In genomic region chr16:84563776-84564420, GRCh38 we compare ENCODE assay signal across 19 cellular contexts. TPM values are rescaled to one million over a fixed set of nuclear protein-coding genes. Genes with fewer than 3 reads are reported as not detected.
DNase-seq lines count a peak whose midpoint lies in the region; ATAC-seq, FAIRE-seq and TF ChIP-seq lines count a peak whose summit lies in the region.
"Had no signal": no experiment of that assay in that cellular context is flagged by ENCODE, and none has a peak within 500 bp of the region (broad histone marks: within the 10 kb centered on the region; RNA-seq: fewer than 3 reads in every experiment).

No MANE protein-coding gene starts in this region.

- TF ChIP-seq CTCF in H1 (IDR thresholded peaks at IDR 0.05; ENCODE audit: control extremely low read depth in 1 of 3, insufficient read depth in 1 of 3, low read depth in 1 of 3, low read length in 3 of 3): no peak

- no peak overlapping the region for H3K56ac ChIP-seq in H1 (replicated peaks; ENCODE audit: insufficient read length, low read depth, low read length)

- H3K23ac ChIP-seq in H1 (ENCODE audit: insufficient read length): no peak overlapping the region

- H3K9me3 Mint-ChIP-seq in activated naive CD8-positive, alpha-beta T cell (ENCODE audit: low read depth): no peaks in the 10 kb centered on the region
- no peaks in the 10 kb centered on the region for H3K9me3 Mint-ChIP-seq in activated naive CD8-positive, alpha-beta T cell treated with anti-CD3 and anti-CD28 coated beads for 36 hours
- no peaks in the 10 kb centered on the region for H3K9me3 Mint-ChIP-seq in IgD-negative memory B cell
- no peaks in the 10 kb centered on the region for H3K9me3 Mint-ChIP-seq in stimulated activated memory B cell treated with anti-CD40 and anti-IgM and Interleukin-4, amounts not matched to agents 10 μg/mL and 1 μg/mL and 100 μg/mL, for 72 hours
- H3K9me3 Mint-ChIP-seq in activated CD4-positive, alpha-beta T cell treated with anti-CD3 and anti-CD28 coated beads for 36 hours (ENCODE audit: low read depth): no peaks in the 10 kb centered on the region

- no peak overlapping the region for H2BK120ac ChIP-seq in H1 (replicated peaks; ENCODE audit: low read depth, low read length)

- H3K4me1 Mint-ChIP-seq in activated naive CD8-positive, alpha-beta T cell (ENCODE audit: low read depth): peaks cover 10% of the 10 kb centered on the region
- H3K4me1 Mint-ChIP-seq in activated naive CD8-positive, alpha-beta T cell treated with anti-CD3 and anti-CD28 coated beads for 36 hours: peaks cover 6% of the 10 kb centered on the region
- H3K4me1 Mint-ChIP-seq in IgD-negative memory B cell: peaks cover 22 to 33% (median 25%) of the 10 kb centered on the region in 3 donors
- peaks cover 75% of the 10 kb centered on the region for H3K4me1 Mint-ChIP-seq in stimulated activated memory B cell treated with anti-CD40 and anti-IgM and Interleukin-4, amounts not matched to agents 10 μg/mL and 1 μg/mL and 100 μg/mL, for 72 hours
- H3K4me1 Mint-ChIP-seq in activated CD4-positive, alpha-beta T cell treated with anti-CD3 and anti-CD28 coated beads for 36 hours: peaks cover 9% of the 10 kb centered on the region

- 91% methylated on average over 14 of the region's 14 CpGs; no CpG with 5 or more reads in 1 of the 2 experiments for WGBS in H1 (ENCODE audit: extremely low coverage in 1 of 2, insufficient coverage in 1 of 2, insufficient read length in 1 of 2, insufficient replicate concordance in 2 of 2, low coverage in 1 of 2, low lambda C conversion rate in 2 of 2, missing lambda C conversion rate in 1 of 2), 2 experiments

- no peak overlapping the region for H3K14ac ChIP-seq in H1 (ENCODE audit: insufficient read length)

- H4K91ac ChIP-seq in H1 (replicated peaks; ENCODE audit: insufficient read length, low read length): no peak overlapping the region

- H3K4me3 ChIP-seq in H1 (ENCODE audit: extremely low read depth in 1 of 4, insufficient read depth in 2 of 4, low read depth in 3 of 4, low read length in 4 of 4): no peak overlapping the region
- H3K4me3 ChIP-seq: SJSA1 had no signal

- no peak overlapping the region for H3K4me3 Mint-ChIP-seq in activated naive CD8-positive, alpha-beta T cell
- H3K4me3 Mint-ChIP-seq in activated naive CD8-positive, alpha-beta T cell treated with anti-CD3 and anti-CD28 coated beads for 36 hours: no peak overlapping the region
- no peak overlapping the region for H3K4me3 Mint-ChIP-seq in IgD-negative memory B cell
- H3K4me3 Mint-ChIP-seq in stimulated activated memory B cell treated with anti-CD40 and anti-IgM and Interleukin-4, amounts not matched to agents 10 μg/mL and 1 μg/mL and 100 μg/mL, for 72 hours: no peak overlapping the region
- no peak overlapping the region for H3K4me3 Mint-ChIP-seq in activated CD4-positive, alpha-beta T cell treated with anti-CD3 and anti-CD28 coated beads for 36 hours

- H4K8ac ChIP-seq in H1 (ENCODE audit: extremely low read depth, insufficient read depth, low read length): no peak overlapping the region

- H3K18ac ChIP-seq in H1 (ENCODE audit: extremely low read depth, low read length): peak overlapping the region; percentile 41; the same call in 1 of the 2 replicates

- H3K79me2 ChIP-seq in H1 (ENCODE audit: control insufficient read depth in 1 of 2, insufficient read depth in 2 of 2, low read length in 2 of 2): no peaks in the 10 kb centered on the region

- peak overlapping the region; percentile 81; the same call in 1 of the 2 replicates for H2BK15ac ChIP-seq in H1 (ENCODE audit: low read length)

- no peak for FAIRE-seq in H1 (lab: Jason Lieb, UNC)
- FAIRE-seq: GM19239, HTR-8/SVneo had no signal

- no peak overlapping the region for H2BK5ac ChIP-seq in H1 (ENCODE audit: low read depth, low read length)

- H3K79me1 ChIP-seq in H1 (ENCODE audit: low read depth, low read length): no peaks in the 10 kb centered on the region; the same call in 1 of the 2 replicates

- no peaks in the 10 kb centered on the region for H3K27me3 Mint-ChIP-seq in activated naive CD8-positive, alpha-beta T cell
- no peaks in the 10 kb centered on the region for H3K27me3 Mint-ChIP-seq in activated naive CD8-positive, alpha-beta T cell treated with anti-CD3 and anti-CD28 coated beads for 36 hours
- H3K27me3 Mint-ChIP-seq in IgD-negative memory B cell: peaks cover 1% of the 10 kb centered on the region
- no peaks in the 10 kb centered on the region for H3K27me3 Mint-ChIP-seq in stimulated activated memory B cell treated with anti-CD40 and anti-IgM and Interleukin-4, amounts not matched to agents 10 μg/mL and 1 μg/mL and 100 μg/mL, for 72 hours
- no peaks in the 10 kb centered on the region for H3K27me3 Mint-ChIP-seq in activated CD4-positive, alpha-beta T cell treated with anti-CD3 and anti-CD28 coated beads for 36 hours

- H3K23me2 ChIP-seq in H1 (ENCODE audit: low read depth, low read length): no peaks in the 10 kb centered on the region

- no peaks in the 10 kb centered on the region for H3K27me3 ChIP-seq in H1 (replicated peaks in 1 of 4; ENCODE audit: control insufficient read depth in 3 of 4, extremely low read depth in 1 of 4, insufficient read depth in 3 of 4, low read length in 3 of 4)
- H3K27me3 ChIP-seq: SJSA1 had no signal

- H4K20me1 ChIP-seq in H1 (replicated peaks in 1 of 2; ENCODE audit: control insufficient read depth in 1 of 2, insufficient read depth in 2 of 2, low read length in 2 of 2): no peaks in the 10 kb centered on the region

- no peak for TF ChIP-seq POLR2A in H1 (IDR thresholded peaks at IDR 0.05; ENCODE audit: control extremely low read depth in 1 of 2, low read depth in 2 of 2, low read length in 2 of 2)

- H2AFZ ChIP-seq in H1 (ENCODE audit: low read length): no peak overlapping the region

- peaks cover 0 to 7% (median 0%) of the 10 kb centered on the region in 4 experiments; a peak in 2 of 8 replicates for H3K36me3 ChIP-seq in H1 (ENCODE audit: control insufficient read depth in 2 of 4, insufficient read depth in 4 of 4, low read length in 3 of 4)

- no peak overlapping the region for H3K9ac ChIP-seq in H1 (replicated peaks in 1 of 4; ENCODE audit: extremely low read depth in 1 of 4, low read depth in 3 of 4, low read length in 3 of 4)

- no peak for DNase-seq in activated naive CD8-positive, alpha-beta T cell treated with anti-CD3 and anti-CD28 coated beads for 36 hours
- DNase-seq in H1 (ENCODE audit: low read depth in 1 of 2, low spot score in 2 of 2): no peak
- DNase-seq in AML-193 (lab: John Stamatoyannopoulos, UW): no peak
- DNase-seq in AG20443 (ENCODE audit: low spot score): no peak
- DNase-seq in activated CD4-positive, alpha-beta T cell treated with anti-CD3 and anti-CD28 coated beads for 36 hours: no peak
- DNase-seq: HCEC 1CT, NCI-H1417, NCI-H187 treated with DMSO at 0.1 percent for 48 hours, NCI-H2171, NCI-H446, NCI-H748 treated with DMSO at 0.1 percent for 48 hours, PC-3 had no signal

- H3K36me3 Mint-ChIP-seq in activated naive CD8-positive, alpha-beta T cell: peaks cover 3% of the 10 kb centered on the region
- peaks cover 44% of the 10 kb centered on the region for H3K36me3 Mint-ChIP-seq in activated naive CD8-positive, alpha-beta T cell treated with anti-CD3 and anti-CD28 coated beads for 36 hours
- peaks cover 10% of the 10 kb centered on the region for H3K36me3 Mint-ChIP-seq in IgD-negative memory B cell
- H3K36me3 Mint-ChIP-seq in stimulated activated memory B cell treated with anti-CD40 and anti-IgM and Interleukin-4, amounts not matched to agents 10 μg/mL and 1 μg/mL and 100 μg/mL, for 72 hours: peaks cover 64% of the 10 kb centered on the region
- peaks cover 39% of the 10 kb centered on the region for H3K36me3 Mint-ChIP-seq in activated CD4-positive, alpha-beta T cell treated with anti-CD3 and anti-CD28 coated beads for 36 hours (ENCODE audit: low read depth)

- H3K27ac ChIP-seq in H1 (ENCODE audit: low read depth, low read length): 0 out of 2 replicates have a peak overlapping the region, but pooled peaks have one; percentile 22
- H3K27ac ChIP-seq: RWPE1, SJSA1 had no signal

- no peak for TF ChIP-seq RAD21 in H1 (IDR thresholded peaks at IDR 0.05 in 1 of 2, conservative IDR thresholded peaks at IDR 0.05 in 1 of 2; ENCODE audit: low read depth in 2 of 2, low read length in 2 of 2)

- no peak overlapping the region for H2BK12ac ChIP-seq in H1 (ENCODE audit: low read depth, low read length)

- no peak overlapping the region; the same call in 1 of the 2 replicates for H2AK5ac ChIP-seq in H1 (ENCODE audit: low read depth, low read length)

- CTCF ChIA-PET in H1 (lab: Charles Lee; ENCODE audit: partially characterized antibody): interaction anchor here (0.5 to 6.1 kb wide), 9 partner anchors 11 to 1256 kb away, joined by 3 to 46 read pairs (median 4); no protein-coding TSS in a partner anchor
- CTCF ChIA-PET in activated CD4-positive, alpha-beta T cell treated with anti-CD3 and anti-CD28 coated beads for 36 hours (lab: Charles Lee): interaction anchor here (0.6 to 0.9 kb wide), 2 partner anchors 24 to 1259 kb away, joined by 3 to 4 read pairs; no protein-coding TSS in a partner anchor

- no peak overlapping the region for H3K4me2 ChIP-seq in H1 (ENCODE audit: insufficient read depth in 1 of 2, low read depth in 2 of 2, low read length in 2 of 2)

- H4K5ac ChIP-seq in H1 (ENCODE audit: insufficient read length, low read depth, low read length): no peak overlapping the region

- no peak overlapping the region for H2BK20ac ChIP-seq in H1 (ENCODE audit: low read length)

- H3K27ac Mint-ChIP-seq in activated naive CD8-positive, alpha-beta T cell: peak overlapping the region; percentile 16
- no peak overlapping the region for H3K27ac Mint-ChIP-seq in activated naive CD8-positive, alpha-beta T cell treated with anti-CD3 and anti-CD28 coated beads for 36 hours
- H3K27ac Mint-ChIP-seq in IgD-negative memory B cell: peak overlapping the region in 2 of 3 donors; percentile 39 to 83
- H3K27ac Mint-ChIP-seq in stimulated activated memory B cell treated with anti-CD40 and anti-IgM and Interleukin-4, amounts not matched to agents 10 μg/mL and 1 μg/mL and 100 μg/mL, for 72 hours: peak overlapping the region; percentile 83
- no peak overlapping the region for H3K27ac Mint-ChIP-seq in activated CD4-positive, alpha-beta T cell treated with anti-CD3 and anti-CD28 coated beads for 36 hours

- no peak overlapping the region for H3K4ac ChIP-seq in H1 (replicated peaks; ENCODE audit: insufficient read length, low read depth, low read length)

- H3K9me3 ChIP-seq in H1 (ENCODE audit: insufficient read depth in 2 of 2, low read depth in 1 of 2, low read length in 1 of 2): no peaks in the 10 kb centered on the region
- H3K9me3 ChIP-seq: SJSA1 had no signal

- no peak for ATAC-seq in stimulated activated memory B cell treated with anti-CD40 and anti-IgM and Interleukin-4, amounts not matched to agents 10 μg/mL and 1 μg/mL and 100 μg/mL, for 72 hours
- ATAC-seq in activated CD4-positive, alpha-beta T cell treated with anti-CD3 and anti-CD28 coated beads for 36 hours: no peak
- ATAC-seq: PC-3 had no signal

- peaks cover 15 to 36% (median 29%) of the 10 kb centered on the region in 4 experiments for H3K4me1 ChIP-seq in H1 (replicated peaks in 1 of 4; ENCODE audit: control insufficient read depth in 3 of 4, insufficient read depth in 4 of 4, low read length in 3 of 4)
- H3K4me1 ChIP-seq: SJSA1 had no signal

- TF ChIP-seq EP300 in H1 (IDR thresholded peaks at IDR 0.05; ENCODE audit: borderline replicate concordance in 1 of 2, low read depth in 2 of 2, low read length in 2 of 2): no peak

- intact Hi-C loops in activated CD4-positive, alpha-beta T cell treated with anti-CD3 and anti-CD28 coated beads for 36 hours (cut with DNase I, micrococcal nuclease): no loop called here

- POLR2A ChIA-PET in H1 (lab: Charles Lee; ENCODE audit: partially characterized antibody): interaction anchor here (0.5 to 2.2 kb wide), 8 partner anchors 8 to 338 kb away, joined by 3 to 8 read pairs (median 4); no protein-coding TSS in a partner anchor
- POLR2A ChIA-PET in activated CD4-positive, alpha-beta T cell treated with anti-CD3 and anti-CD28 coated beads for 36 hours (lab: Charles Lee): no interaction called here

RNA-seq across cellular contexts. Expression of gene COTL1, which starts 54.0 kb away (rescaled TPM):
- 100 to 1,000 TPM; 588 to 605 TPM for total RNA-seq in activated naive CD8-positive, alpha-beta T cell treated with anti-CD3 and anti-CD28 coated beads for 36 hours
- polyA plus RNA-seq in IgD-negative memory B cell: 725 TPM
- total RNA-seq in H1 (2021; fragmentation: NEBNext Ultra II Directional; extraction: Animal tissue kit (Norgen Biotek cat#: 25700)): 183 TPM in 2 replicates
- polyA plus RNA-seq in H1 (2011; rRNA removed): 59.2 and 89.0 TPM in 2 replicates
- polyA plus RNA-seq in H1 (2011; cell fraction: cytosol; rRNA removed): 69.0 TPM
- 66.9 TPM for polyA plus RNA-seq in H1 (2011; cell fraction: nucleus; rRNA removed)
- 130 to 155 TPM (median 146 TPM) in 4 replicates for polyA plus RNA-seq in H1 (2012, experiment 1 of 2)
- polyA plus RNA-seq in H1 (2012, experiment 2 of 2): 218 TPM
- 116 TPM for polyA plus RNA-seq in H1 (2013, experiment 1 of 2)
- 122 TPM for polyA plus RNA-seq in H1 (2013, experiment 2 of 2)
- 20.0 and 39.8 TPM in 2 replicates for polyA minus RNA-seq in H1 (2011; rRNA and poly(A)+ RNA removed)
- 41.8 TPM for polyA minus RNA-seq in H1 (2011; cell fraction: cytosol; rRNA and poly(A)+ RNA removed)
- polyA minus RNA-seq in H1 (2011; cell fraction: nucleus; rRNA and poly(A)+ RNA removed): 27.7 TPM
- total RNA-seq in activated CD4-positive, alpha-beta T cell treated with anti-CD3 and anti-CD28 coated beads for 36 hours: 100 to 1,000 TPM; 353 to 384 TPM

RNA-seq across cellular contexts. Expression of gene MEAK7, which starts 59.4 kb away (rescaled TPM):
- 10 to 100 TPM; 10.4 to 11.3 TPM for total RNA-seq in activated naive CD8-positive, alpha-beta T cell treated with anti-CD3 and anti-CD28 coated beads for 36 hours
- polyA plus RNA-seq in IgD-negative memory B cell (8.2 TPM), H1 (2011; rRNA removed) (9.6 and 13.6 TPM in 2 replicates)
- 19.0 and 19.6 TPM in 2 replicates for total RNA-seq in H1 (2021; fragmentation: NEBNext Ultra II Directional; extraction: Animal tissue kit (Norgen Biotek cat#: 25700))
- 14.1 TPM for polyA plus RNA-seq in H1 (2011; cell fraction: cytosol; rRNA removed)
- polyA plus RNA-seq in H1 (2011; cell fraction: nucleus; rRNA removed): 14.5 TPM
- polyA plus RNA-seq in H1 (2012, experiment 1 of 2): 12.3 to 15.0 TPM (median 12.8 TPM) in 4 replicates
- polyA plus RNA-seq in H1 (2012, experiment 2 of 2): 6.5 TPM
- 6.0 TPM for polyA plus RNA-seq in H1 (2013, experiment 1 of 2)
- 5.3 TPM for polyA plus RNA-seq in H1 (2013, experiment 2 of 2)
- 15.7 and 18.2 TPM in 2 replicates for polyA minus RNA-seq in H1 (2011; rRNA and poly(A)+ RNA removed)
- 18.6 TPM for polyA minus RNA-seq in H1 (2011; cell fraction: cytosol; rRNA and poly(A)+ RNA removed)
- polyA minus RNA-seq in H1 (2011; cell fraction: nucleus; rRNA and poly(A)+ RNA removed): 16.5 TPM
- 10 to 100 TPM in 1 of 2 experiments, 1 to 10 TPM in 1; 8.9 to 10.6 TPM for total RNA-seq in activated CD4-positive, alpha-beta T cell treated with anti-CD3 and anti-CD28 coated beads for 36 hours

Comparison
In these comparisons a context has a peak if more than half of its experiments do, and no peak if none do; other contexts are left out.
1. H3K27ac Mint-ChIP-seq: peak in activated naive CD8-positive, alpha-beta T cell (single experiment), IgD-negative memory B cell (2 of 3) and stimulated activated memory B cell treated with anti-CD40 and anti-IgM and Interleukin-4, amounts not matched to agents 10 μg/mL and 1 μg/mL and 100 μg/mL, for 72 hours (single experiment); none in activated naive CD8-positive, alpha-beta T cell treated with anti-CD3 and anti-CD28 coated beads for 36 hours (single experiment) and activated CD4-positive, alpha-beta T cell treated with anti-CD3 and anti-CD28 coated beads for 36 hours (single experiment).